In the genomic region with DNA sequence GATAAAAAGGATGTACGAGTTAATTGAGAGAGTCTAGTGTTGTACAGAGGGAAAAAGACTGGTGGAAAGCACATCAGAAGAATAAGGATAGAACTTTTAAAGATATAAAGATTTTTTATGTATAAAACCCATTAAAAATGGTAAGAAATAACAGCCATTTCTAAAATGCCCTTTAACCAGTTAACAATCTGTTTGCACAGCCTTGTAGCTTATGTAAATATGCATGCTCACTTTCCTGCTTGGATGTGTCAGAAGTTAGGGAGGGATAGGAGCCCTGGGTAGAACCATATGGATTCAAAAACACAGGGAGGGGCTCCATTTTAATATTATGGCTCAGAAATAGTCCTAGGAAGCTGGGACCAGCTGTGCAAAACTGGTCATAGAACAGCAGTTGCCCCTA, we compare ENCODE assay signal across 24 cellular contexts. TPM values are rescaled to one million over a fixed set of nuclear protein-coding genes. Genes with fewer than 3 reads are reported as not detected.
A peak's percentile ranks its signal among the peaks of the same experiment; 100 is the strongest.
DNase-seq lines count a peak whose midpoint lies in the region; ATAC-seq, FAIRE-seq and TF ChIP-seq lines count a peak whose summit lies in the region.
"Had no signal": no experiment of that assay in that cellular context is flagged by ENCODE, and none has a peak within 500 bp of the region (broad histone marks: within the 10 kb centered on the region; RNA-seq: fewer than 3 reads in every experiment).

No MANE protein-coding gene starts in this region.

- POLR2A ChIA-PET in PC-3 (lab: Charles Lee; ENCODE audit: unreplicated experiment): no interaction called here

- H3K9me3 ChIP-seq in PC-3 (ENCODE audit: low read length): no peaks in the 10 kb centered on the region
- H3K9me3 ChIP-seq in stomach: no peaks in the 10 kb centered on the region
- H3K9me3 ChIP-seq: HAP-1 had no signal

- WGBS in stomach, 5 donors: 33 to 77% (median 56%) methylated on average over 1 of the region's 1 CpG

- BruUV-seq in PC-3 (replicated peaks; lab: Mats Ljungman, UMichigan): no TSS peak

- TF ChIP-seq CTCF in PC-3 (conservative IDR thresholded peaks at IDR 0.05; ENCODE audit: low read depth, low read length): no peak
- TF ChIP-seq CTCF in stomach (IDR thresholded peaks at IDR 0.05): no peak
- TF ChIP-seq CTCF in GM20000 (IDR thresholded peaks at IDR 0.05; ENCODE audit: extremely low read depth, missing control alignments): no peak

- H3K4me3 ChIP-seq in PC-3 (ENCODE audit: low read length) (no peak overlapping the region), stomach (no peak overlapping the region)
- H3K4me3 ChIP-seq: BLaER1 treated with 17β-estradiol and CSF1 and Interleukin-3, amounts not matched to agents 10 nM and 100 nM; HAP-1 had no signal

- no peaks in the 10 kb centered on the region for H3K9me2 ChIP-seq in PC-3 (replicated peaks; ENCODE audit: low read length)

- intact Hi-C loops in PC-3 (cut with micrococcal nuclease): no loop called here
- intact Hi-C loops in stomach (cut with DNase I; ENCODE audit: low total_unique reads): no loop called here

- DNase-seq in DMS53 (lab: John Stamatoyannopoulos, UW) (peak; percentile 38), DMS53 treated with DMSO at 0.1 percent for 48 hours (lab: John Stamatoyannopoulos, UW; ENCODE audit: unreplicated experiment) (no peak), PC-3 (peak; percentile 44), stomach (no peak), GM20000 (ENCODE audit: low spot score) (no peak), mucosa of gallbladder (ENCODE audit: low spot score) (no peak)
- DNase-seq: CD4-positive, alpha-beta T cell; DND-41; GOT3; HFFc6; IMR-90; NCI-H1694; NCI-H2029 treated with DMSO at 0.1 percent for 48 hours; NCI-H446 treated with DMSO at 0.1 percent for 48 hours; SHP77 had no signal

- H4K20me1 ChIP-seq in PC-3 (ENCODE audit: low read length): no peaks in the 10 kb centered on the region
- H4K20me1 ChIP-seq: BLaER1 treated with 17β-estradiol and CSF1 and Interleukin-3, amounts not matched to agents 10 nM and 100 nM had no signal

- peak overlapping the region; percentile 28 for H3K27ac ChIP-seq in PC-3 (ENCODE audit: low read length)
- peak overlapping the region in 4 of 5 donors; percentile 12 to 41 (median 30) for H3K27ac ChIP-seq in stomach
- H3K27ac ChIP-seq: BLaER1 treated with 17β-estradiol and CSF1 and Interleukin-3, amounts not matched to agents 10 nM and 100 nM; KMS-11; RWPE1 had no signal

- no peaks in the 10 kb centered on the region for H3F3A ChIP-seq in PC-3 (ENCODE audit: low read length, unreplicated experiment)

- TF ChIP-seq POLR2A in stomach (IDR thresholded peaks at IDR 0.05): no peak

- H3K4me1 ChIP-seq in PC-3 (ENCODE audit: insufficient read depth, low read length) (peaks cover 21% of the 10 kb centered on the region), stomach (peaks cover 0 to 39% (median 10%) of the 10 kb centered on the region in 4 donors)

- no peaks in the 10 kb centered on the region for H3K36me3 ChIP-seq in PC-3 (ENCODE audit: low read depth, low read length)
- H3K36me3 ChIP-seq in stomach: no peaks in the 10 kb centered on the region
- H3K36me3 ChIP-seq: BLaER1 treated with 17β-estradiol and CSF1 and Interleukin-3, amounts not matched to agents 10 nM and 100 nM; HAP-1 had no signal

- no peak for TF ChIP-seq EP300 in stomach (IDR thresholded peaks at IDR 0.05)

- CTCF ChIA-PET in PC-3 (lab: Charles Lee): no interaction called here

- H3K9ac ChIP-seq in PC-3 (ENCODE audit: low read length): no peak overlapping the region
- H3K9ac ChIP-seq: BLaER1 treated with 17β-estradiol and CSF1 and Interleukin-3, amounts not matched to agents 10 nM and 100 nM; KMS-11 had no signal

- H2AFZ ChIP-seq in PC-3 (ENCODE audit: low read length): peak overlapping the region; percentile 41; the same call in 1 of the 2 replicates

- peak overlapping the region; percentile 30; the same call in 1 of the 2 replicates for H3K4me2 ChIP-seq in PC-3 (ENCODE audit: low read length)
- H3K4me2 ChIP-seq: BLaER1 treated with 17β-estradiol and CSF1 and Interleukin-3, amounts not matched to agents 10 nM and 100 nM; KMS-11 had no signal

- ATAC-seq in PC-3 (peak; percentile 9; the same call in 1 of the 2 replicates), GM18498 (IDR thresholded peaks at IDR 0.05; ENCODE audit: unreplicated experiment) (no peak)
- ATAC-seq: Panc1 had no signal

- H3K27me3 ChIP-seq in PC-3 (ENCODE audit: low read length): no peaks in the 10 kb centered on the region
- no peaks in the 10 kb centered on the region for H3K27me3 ChIP-seq in stomach
- H3K27me3 ChIP-seq: BLaER1 treated with 17β-estradiol and CSF1 and Interleukin-3, amounts not matched to agents 10 nM and 100 nM had no signal

- H3K79me2 ChIP-seq in PC-3 (ENCODE audit: low read length): peaks cover 4% of the 10 kb centered on the region

- FAIRE-seq in islet of Langerhans (lab: Jason Lieb, UNC): peak; percentile 38
- FAIRE-seq: GM12892, GM19239 had no signal

RNA-seq across cellular contexts. Expression of gene EDEM3, which starts 4.4 kb away (rescaled TPM):
- total RNA-seq in PC-3 (2014; rRNA removed) (12.8 and 16.2 TPM in 2 replicates), stomach (100 to 1,000 TPM in 1 of 5 donors, 10 to 100 TPM in 4; 21.4 to 144 (median 51.9) TPM), mucosa of gallbladder (40.5 TPM)
- polyA plus RNA-seq in stomach: 10 to 100 TPM in 2 of 3 donors, 1 to 10 TPM in 1; 8.1 to 11.9 (median 10.6) TPM

Comparison
In these comparisons a context has a peak if more than half of its experiments do, and no peak if none do; other contexts are left out.
1. DNase-seq: peak in DMS53 (single experiment) and PC-3 (single experiment); none in DMS53 treated with DMSO at 0.1 percent for 48 hours (single experiment), stomach (single experiment), GM20000 (single experiment) and mucosa of gallbladder (single experiment).